19 cellular contexts compared by ENCODE assay signal in genomic region chr2:56199492-56199891, GRCh38. TPM values are rescaled to one million over a fixed set of nuclear protein-coding genes. Genes with fewer than 3 reads are reported as not detected.
DNase-seq lines count a peak whose midpoint lies in the region; ATAC-seq, FAIRE-seq and TF ChIP-seq lines count a peak whose summit lies in the region.
"Had no signal": no experiment of that assay in that cellular context is flagged by ENCODE, and none has a peak within 500 bp of the region (broad histone marks: within the 10 kb centered on the region; RNA-seq: fewer than 3 reads in every experiment).

No MANE protein-coding gene starts in this region.

- H3K4me1 ChIP-seq in astrocyte (ENCODE audit: insufficient read depth, low read length): no peaks in the 10 kb centered on the region
- H3K4me1 ChIP-seq: left lung, suprapubic skin had no signal

- no peaks in the 10 kb centered on the region for H4K20me1 ChIP-seq in astrocyte (ENCODE audit: insufficient read depth, low read length)

- H3K36me3 Mint-ChIP-seq in astrocyte (ENCODE audit: low read depth, unreplicated experiment): no peaks in the 10 kb centered on the region
- H3K36me3 Mint-ChIP-seq in chondrocyte (ENCODE audit: low read depth): no peaks in the 10 kb centered on the region
- H3K36me3 Mint-ChIP-seq: CD8-positive, alpha-beta T cell had no signal

- no peak overlapping the region for H2AFZ ChIP-seq in astrocyte (ENCODE audit: low read depth, low read length)

- no peaks in the 10 kb centered on the region for H3K79me2 ChIP-seq in astrocyte (ENCODE audit: insufficient read depth, low read length)

- FAIRE-seq in astrocyte (lab: Jason Lieb, UNC): no peak

- H3K4me3 ChIP-seq in astrocyte (ENCODE audit: insufficient read depth, low read depth, low read length): no peak overlapping the region
- H3K4me3 ChIP-seq: left lung, suprapubic skin had no signal

- no peak overlapping the region for H3K9ac ChIP-seq in astrocyte (ENCODE audit: low read length)

- no peak overlapping the region for H3K4me2 ChIP-seq in astrocyte (ENCODE audit: low read length)

- H3K27ac ChIP-seq in astrocyte (ENCODE audit: low read depth, low read length): no peak overlapping the region
- H3K27ac ChIP-seq: left lung, suprapubic skin had no signal

- peaks cover 23% of the 10 kb centered on the region for H3K4me1 Mint-ChIP-seq in astrocyte (ENCODE audit: low read depth, unreplicated experiment)
- H3K4me1 Mint-ChIP-seq in chondrocyte (ENCODE audit: low read depth): no peaks in the 10 kb centered on the region

- ATAC-seq in HG03457 (IDR thresholded peaks at IDR 0.05; ENCODE audit: unreplicated experiment): no peak
- ATAC-seq: CD8-positive, alpha-beta T cell; left lung; Right ventricle myocardium inferior had no signal

- H3K4me3 Mint-ChIP-seq in astrocyte (ENCODE audit: unreplicated experiment) (no peak overlapping the region), chondrocyte (ENCODE audit: unreplicated experiment) (no peak overlapping the region)
- H3K4me3 Mint-ChIP-seq: CD8-positive, alpha-beta T cell had no signal

- H3K9me3 Mint-ChIP-seq in astrocyte (ENCODE audit: unreplicated experiment) (no peaks in the 10 kb centered on the region), chondrocyte (ENCODE audit: low read depth) (no peaks in the 10 kb centered on the region)
- H3K9me3 Mint-ChIP-seq: CD8-positive, alpha-beta T cell had no signal

- no peaks in the 10 kb centered on the region for H3K36me3 ChIP-seq in astrocyte (ENCODE audit: insufficient read depth, low read length)
- H3K36me3 ChIP-seq: left lung, suprapubic skin had no signal

- TF ChIP-seq CTCF in astrocyte (IDR thresholded peaks at IDR 0.05; ENCODE audit: insufficient read depth, low read depth, low read length) (no peak), chondrocyte (IDR thresholded peaks at IDR 0.05) (no peak)

- H3K9me3 ChIP-seq in astrocyte (ENCODE audit: insufficient read depth, low read depth, low read length): no peaks in the 10 kb centered on the region
- H3K9me3 ChIP-seq: left lung, suprapubic skin had no signal

- H3K27ac Mint-ChIP-seq in astrocyte (ENCODE audit: unreplicated experiment) (peak overlapping the region; percentile 69), chondrocyte (ENCODE audit: unreplicated experiment) (no peak overlapping the region)
- H3K27ac Mint-ChIP-seq: CD8-positive, alpha-beta T cell had no signal

- DNase-seq in AG08396 (ENCODE audit: low spot score) (peak; percentile 27), HS-27A (ENCODE audit: low read depth) (peak; percentile 64), astrocyte (ENCODE audit: low read depth) (peak; percentile 90), hepatic stellate cell (ENCODE audit: low spot score) (peak; percentile 74), HUDEP-2 (lab: John Stamatoyannopoulos, UW; ENCODE audit: unreplicated experiment in 76 of 76) (no peak), NAMALWA (ENCODE audit: low spot score) (no peak), chondrocyte (ENCODE audit: low spot score) (no peak)
- DNase-seq: ACHN; activated CD4-positive, alpha-beta T cell treated with anti-CD3 and anti-CD28 coated beads for 4 hours; activated effector memory CD4-positive, alpha-beta T cell treated with anti-CD3 and anti-CD28 coated beads, Interleukin-2, amount 50 U/mL, for 16 hours; CD8-positive, alpha-beta T cell; dermis blood vessel endothelial cell; DMS79; left lung; NCI-H1417 treated with DMSO at 0.1 percent for 48 hours; NCI-H526 treated with DMSO at 0.1 percent for 48 hours had no signal

- no peaks in the 10 kb centered on the region for H3K27me3 ChIP-seq in astrocyte (ENCODE audit: insufficient read depth, low read length)
- H3K27me3 ChIP-seq: left lung, suprapubic skin had no signal

- no peaks in the 10 kb centered on the region for H3K27me3 Mint-ChIP-seq in astrocyte (ENCODE audit: low read depth, unreplicated experiment)
- peaks cover 2% of the 10 kb centered on the region for H3K27me3 Mint-ChIP-seq in chondrocyte (ENCODE audit: low read depth)

RNA-seq across cellular contexts. Expression of gene CCDC85A, which starts 15.7 kb away (rescaled TPM):
- total RNA-seq in astrocyte: 6.1 and 8.9 TPM in 2 replicates
- total RNA-seq in chondrocyte: 0.51 to 5.0 TPM (median 0.70 TPM) in 3 replicates
- total RNA-seq: CD8-positive, alpha-beta T cell had no signal

Comparison
In these comparisons a context has a peak if more than half of its experiments do, and no peak if none do; other contexts are left out.
1. DNase-seq: peak in AG08396 (single experiment), HS-27A (single experiment), astrocyte (single experiment) and hepatic stellate cell (single experiment); none in HUDEP-2 (0 of 76), NAMALWA (single experiment) and chondrocyte (single experiment).